17 cellular contexts compared by ENCODE assay signal in the genomic region with DNA sequence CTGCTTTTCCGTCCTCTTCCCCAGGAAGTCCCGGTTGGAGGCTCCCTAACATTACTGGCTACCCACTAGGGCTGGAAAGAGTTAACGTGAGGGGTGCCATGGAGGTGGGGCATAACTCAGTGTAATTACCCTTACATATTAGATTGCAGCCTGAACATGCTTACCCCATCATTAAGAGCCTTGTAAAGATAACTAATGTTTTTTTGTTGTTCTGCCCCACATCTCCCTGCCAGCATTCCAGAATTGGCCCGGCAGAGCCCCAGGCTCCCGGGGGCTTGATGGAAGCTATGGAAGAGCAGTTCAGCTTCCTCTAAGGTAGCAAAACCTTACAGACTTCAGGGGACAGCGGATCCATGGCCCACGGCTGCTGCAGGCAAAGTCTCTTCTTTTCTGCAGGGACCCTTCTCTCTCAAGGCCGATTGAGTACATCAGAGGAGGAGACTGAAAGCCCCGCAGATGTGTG.
A peak's percentile ranks its signal among the peaks of the same experiment; 100 is the strongest.
DNase-seq lines count a peak whose midpoint lies in the region; TF ChIP-seq lines count a peak whose summit lies in the region.
"Had no signal": no experiment of that assay in that cellular context is flagged by ENCODE, and none has a peak within 500 bp of the region (broad histone marks: within the 10 kb centered on the region; RNA-seq: fewer than 3 reads in every experiment).

No MANE protein-coding gene starts in this region.

- H3K36me3 ChIP-seq in HEK293 (ENCODE audit: control insufficient read depth in 2 of 2, insufficient read depth in 1 of 2, low read length in 2 of 2) (no peaks in the 10 kb centered on the region), SJSA1 (no peaks in the 10 kb centered on the region), fibroblast of lung (ENCODE audit: control insufficient read depth, insufficient read depth, low read length) (no peaks in the 10 kb centered on the region), osteoblast (ENCODE audit: insufficient read depth, low read length) (no peaks in the 10 kb centered on the region)
- H3K36me3 ChIP-seq: BLaER1 had no signal

- H3K9me3 ChIP-seq in HEK293 (ENCODE audit: control insufficient read depth, insufficient read depth, low read depth, low read length) (no peaks in the 10 kb centered on the region), SJSA1 (replicated peaks) (no peaks in the 10 kb centered on the region), fibroblast of lung (ENCODE audit: control insufficient read depth, insufficient read depth, low read depth, low read length) (no peaks in the 10 kb centered on the region), osteoblast (ENCODE audit: low read depth, low read length) (no peaks in the 10 kb centered on the region)
- H3K9me3 ChIP-seq: BLaER1 had no signal

- H4K20me1 ChIP-seq in fibroblast of lung (ENCODE audit: control insufficient read depth, extremely low read depth, insufficient read depth, low read length): no peaks in the 10 kb centered on the region
- no peaks in the 10 kb centered on the region for H4K20me1 ChIP-seq in osteoblast (ENCODE audit: insufficient read depth, low read length)
- H4K20me1 ChIP-seq: BLaER1 had no signal

- CTCF ChIA-PET in HEK293 (lab: Yijun Ruan, JAX): no interaction called here

- H3K4me2 ChIP-seq in fibroblast of lung (ENCODE audit: extremely low read depth, insufficient read depth, low read length): no peak overlapping the region
- H3K4me2 ChIP-seq in osteoblast (ENCODE audit: insufficient read depth, low read length): no peak overlapping the region
- H3K4me2 ChIP-seq: BLaER1 had no signal

- DNase-seq in SJSA1 (ENCODE audit: low read depth in 1 of 2, low spot score in 2 of 2) (no peak), fibroblast of lung (ENCODE audit: low read depth in 2 of 2) (no peak), osteoblast (ENCODE audit: insufficient read length, low spot score, missing footprints) (no peak), NCI-H510A (lab: John Stamatoyannopoulos, UW) (no peak), OCI-M2 (lab: John Stamatoyannopoulos, UW; ENCODE audit: unreplicated experiment) (no peak), SIG-M5 (lab: John Stamatoyannopoulos, UW) (no peak), foreskin melanocyte (no peak)
- DNase-seq: 8988T; AML-193; Caco-2; CD8-positive, alpha-beta memory T cell; DND-41; GDM1; GOT3; H9 had no signal

- TF ChIP-seq CTCF in HEK293 (tag by site-specific recombination; IDR thresholded peaks at IDR 0.05): no peak
- no peak for TF ChIP-seq CTCF in fibroblast of lung (conservative IDR thresholded peaks at IDR 0.05 in 1 of 2, IDR thresholded peaks at IDR 0.05 in 1 of 2; ENCODE audit: low read depth in 1 of 2, low read length in 2 of 2)
- TF ChIP-seq CTCF in osteoblast (IDR thresholded peaks at IDR 0.05; ENCODE audit: extremely low read depth, low read depth, low read length): no peak

- POLR2A ChIA-PET in HEK293 (lab: Yijun Ruan, JAX): no interaction called here

- H2AFZ ChIP-seq in fibroblast of lung (ENCODE audit: low read length): no peak overlapping the region
- H2AFZ ChIP-seq in osteoblast (ENCODE audit: low read length): peak overlapping the region; percentile 50

- H3K79me2 ChIP-seq in fibroblast of lung (ENCODE audit: control insufficient read depth, insufficient read depth, low read length) (no peaks in the 10 kb centered on the region), osteoblast (ENCODE audit: insufficient read depth, low read length) (no peaks in the 10 kb centered on the region)

- H3K4me1 ChIP-seq in HEK293 (ENCODE audit: control insufficient read depth, insufficient read depth, low read length): peaks cover 8% of the 10 kb centered on the region
- peaks cover 29% of the 10 kb centered on the region for H3K4me1 ChIP-seq in SJSA1 (replicated peaks)
- peaks cover 12% of the 10 kb centered on the region for H3K4me1 ChIP-seq in fibroblast of lung (ENCODE audit: control insufficient read depth, extremely low read depth, insufficient read depth, low read length)
- H3K4me1 ChIP-seq in osteoblast (ENCODE audit: insufficient read depth, low read length): peaks cover 18% of the 10 kb centered on the region
- H3K4me1 ChIP-seq: BLaER1 had no signal

- H3K4me3 ChIP-seq in HEK293 (ENCODE audit: low read depth, low read length) (no peak overlapping the region), SJSA1 (no peak overlapping the region), fibroblast of lung (replicated peaks in 1 of 4; ENCODE audit: control extremely low read depth in 1 of 4, insufficient read depth in 1 of 4, low read depth in 3 of 4, low read length in 4 of 4) (no peak overlapping the region), osteoblast (ENCODE audit: insufficient read depth, low read length) (no peak overlapping the region)
- H3K4me3 ChIP-seq: BLaER1 had no signal

- H3K9ac ChIP-seq in fibroblast of lung (ENCODE audit: insufficient read depth, low read length): no peak overlapping the region
- H3K9ac ChIP-seq: BLaER1 had no signal

- H3K27me3 ChIP-seq in SJSA1 (replicated peaks) (no peaks in the 10 kb centered on the region), fibroblast of lung (ENCODE audit: control insufficient read depth, insufficient read depth, low read length) (no peaks in the 10 kb centered on the region), osteoblast (ENCODE audit: insufficient read depth, low read length) (peaks cover 4% of the 10 kb centered on the region)
- H3K27me3 ChIP-seq: BLaER1 had no signal

- H3K27ac ChIP-seq in HEK293 (ENCODE audit: extremely low read depth, low read depth, low read length): peak overlapping the region; percentile 11; the same call in 1 of the 2 replicates
- peak overlapping the region; percentile 70 for H3K27ac ChIP-seq in SJSA1
- H3K27ac ChIP-seq in fibroblast of lung (ENCODE audit: insufficient read depth, low read length): peak overlapping the region; percentile 27
- H3K27ac ChIP-seq in osteoblast (ENCODE audit: low read depth, low read length): peak overlapping the region; percentile 90
- H3K27ac ChIP-seq: BLaER1 had no signal

TF ChIP-seq in HEK293, 187 proteins besides CTCF, POLR2A, EP300 and RAD21 (continues in another document):
- TF ChIP-seq WT1 (tag by site-specific recombination; IDR thresholded peaks at IDR 0.05): 0 out of 2 replicates have a peak, but pooled peaks have one; percentile 27
- peak; percentile 58; the same call in 1 of the 2 replicates for TF ChIP-seq ZNF610 (tag by site-specific recombination; IDR thresholded peaks at IDR 0.05; ENCODE audit: borderline replicate concordance)
- TF ChIP-seq, protein P1, sequence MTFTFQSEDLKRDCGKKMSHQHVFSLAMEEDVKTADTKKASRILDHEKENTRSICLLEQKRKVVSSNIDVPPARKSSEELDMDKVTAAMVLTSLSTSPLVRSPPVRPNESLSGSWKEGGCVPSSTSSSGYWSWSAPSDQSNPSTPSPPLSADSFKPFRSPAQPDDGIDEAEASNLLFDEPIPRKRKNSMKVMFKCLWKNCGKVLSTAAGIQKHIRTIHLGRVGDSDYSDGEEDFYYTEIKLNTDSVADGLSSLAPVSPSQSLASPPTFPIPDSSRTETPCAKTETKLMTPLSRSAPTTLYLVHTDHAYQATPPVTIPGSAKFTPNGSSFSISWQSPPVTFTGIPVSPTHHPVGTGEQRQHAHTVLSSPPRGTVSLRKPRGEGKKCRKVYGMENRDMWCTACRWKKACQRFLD (tag by site-specific recombination; IDR thresholded peaks at IDR 0.05): no peak
- peak; percentile 48 for TF ChIP-seq IKZF3 (tag by site-specific recombination; IDR thresholded peaks at IDR 0.05)
- TF ChIP-seq FEZF1 (tag by site-specific recombination; IDR thresholded peaks at IDR 0.05): peak; percentile 86
- TF ChIP-seq, protein P2, sequence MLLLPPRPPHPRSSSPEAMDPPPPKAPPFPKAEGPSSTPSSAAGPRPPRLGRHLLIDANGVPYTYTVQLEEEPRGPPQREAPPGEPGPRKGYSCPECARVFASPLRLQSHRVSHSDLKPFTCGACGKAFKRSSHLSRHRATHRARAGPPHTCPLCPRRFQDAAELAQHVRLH (tag by site-specific recombination; IDR thresholded peaks at IDR 0.05): peak; percentile 91
- peak; percentile 52; the same call in 1 of the 2 replicates for TF ChIP-seq YY1 (tag by site-specific recombination; IDR thresholded peaks at IDR 0.05)
- peak; percentile 95 for TF ChIP-seq SP7 (tag by site-specific recombination; IDR thresholded peaks at IDR 0.05)
- peak; percentile 47 for TF ChIP-seq PRDM4 (tag by site-specific recombination; IDR thresholded peaks at IDR 0.05)
- TF ChIP-seq, protein P3, sequence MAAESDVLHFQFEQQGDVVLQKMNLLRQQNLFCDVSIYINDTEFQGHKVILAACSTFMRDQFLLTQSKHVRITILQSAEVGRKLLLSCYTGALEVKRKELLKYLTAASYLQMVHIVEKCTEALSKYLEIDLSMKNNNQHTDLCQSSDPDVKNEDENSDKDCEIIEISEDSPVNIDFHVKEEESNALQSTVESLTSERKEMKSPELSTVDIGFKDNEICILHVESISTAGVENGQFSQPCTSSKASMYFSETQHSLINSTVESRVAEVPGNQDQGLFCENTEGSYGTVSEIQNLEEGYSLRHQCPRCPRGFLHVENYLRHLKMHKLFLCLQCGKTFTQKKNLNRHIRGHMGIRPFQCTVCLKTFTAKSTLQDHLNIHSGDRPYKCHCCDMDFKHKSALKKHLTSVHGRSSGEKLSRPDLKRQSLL (tag by site-specific recombination; IDR thresholded peaks at IDR 0.05): 0 out of 2 replicates have a peak, but pooled peaks have one; percentile 15
- TF ChIP-seq ZNF561 (tag by site-specific recombination; IDR thresholded peaks at IDR 0.05; ENCODE audit: borderline replicate concordance): peak; percentile 61; the same call in 1 of the 2 replicates
- peak; percentile 83 for TF ChIP-seq ZNF335 (tag by site-specific recombination; conservative IDR thresholded peaks at IDR 0.05)
- TF ChIP-seq MZF1 (tag by site-specific recombination; IDR thresholded peaks at IDR 0.05; ENCODE audit: borderline replicate concordance): 0 out of 2 replicates have a peak, but pooled peaks have one; percentile 27

Comparison
In these comparisons a context has a peak if more than half of its experiments do, and no peak if none do; other contexts are left out.
1. H3K27ac ChIP-seq: peak in every context shown above with its lines; median percentile 90 in osteoblast; 70 in SJSA1; 27 in fibroblast of lung; 11 in HEK293.